Comparison of ENCODE assay signal across 27 cellular contexts in genomic region chr2:15657759-15658158, GRCh38.
"Had no signal": no experiment of that assay in that cellular context is flagged by ENCODE, and none has a peak within 500 bp of the region (broad histone marks: within the 10 kb centered on the region; RNA-seq: fewer than 3 reads in every experiment).

No MANE protein-coding gene starts in this region.

- H3K36me3 Mint-ChIP-seq: stimulated activated effector memory CD8-positive, alpha-beta T cell treated with anti-CD3 and anti-CD28 coated beads, Interleukin-12 subunit alpha, Interleukin-12 subunit beta, amount 100 ng/mL, for 72 hours; stimulated activated memory B cell treated with anti-CD40 and anti-IgM and Interleukin-4, amounts not matched to agents 10 μg/mL and 1 μg/mL and 100 μg/mL, for 72 hours; stimulated activated naive B cell treated with anti-CD40 and anti-IgM and Interleukin-4, amounts not matched to agents 10 μg/mL and 1 μg/mL and 100 μg/mL, for 72 hours; type B pancreatic cell had no signal

- H3K27ac ChIP-seq: stomach, suprapubic skin, testis, thoracic aorta, thyroid gland, tibial artery, tibial nerve, transverse colon, upper lobe of left lung, upper lobe of right lung, uterus, vagina had no signal

- ATAC-seq: stimulated activated effector memory CD8-positive, alpha-beta T cell treated with anti-CD3 and anti-CD28 coated beads, Interleukin-12 subunit alpha, Interleukin-12 subunit beta, amount 100 ng/mL, for 72 hours; stimulated activated memory B cell treated with anti-CD40 and anti-IgM and Interleukin-4, amounts not matched to agents 10 μg/mL and 1 μg/mL and 100 μg/mL, for 72 hours; stimulated activated naive B cell treated with anti-CD40 and anti-IgM and Interleukin-4, amounts not matched to agents 10 μg/mL and 1 μg/mL and 100 μg/mL, for 72 hours; stimulated activated naive CD8-positive, alpha-beta T cell treated with anti-CD3 and anti-CD28 coated beads, Interleukin-15, amount 100 ng/mL, for 72 hours; stimulated activated naive CD8-positive, alpha-beta T cell treated with anti-CD3 and anti-CD28 coated beads, Interleukin-15, Interleukin-2, amounts not matched to agents 100 U/mL and 50 U/mL, for 24 hours; upper lobe of right lung had no signal

- H3K27me3 ChIP-seq: stomach, suprapubic skin, testis, thyroid gland, tibial nerve, transverse colon, upper lobe of left lung, upper lobe of right lung, uterus, vagina had no signal

- H3K36me3 ChIP-seq: stomach, suprapubic skin, thoracic aorta, thyroid gland, tibial artery, tibial nerve, transverse colon, upper lobe of left lung, upper lobe of right lung, uterus, vagina had no signal

- H3K4me3 Mint-ChIP-seq: stimulated activated effector memory CD8-positive, alpha-beta T cell treated with anti-CD3 and anti-CD28 coated beads, Interleukin-12 subunit alpha, Interleukin-12 subunit beta, amount 100 ng/mL, for 72 hours; stimulated activated memory B cell treated with anti-CD40 and anti-IgM and Interleukin-4, amounts not matched to agents 10 μg/mL and 1 μg/mL and 100 μg/mL, for 72 hours; stimulated activated naive B cell treated with anti-CD40 and anti-IgM and Interleukin-4, amounts not matched to agents 10 μg/mL and 1 μg/mL and 100 μg/mL, for 72 hours; stimulated activated naive CD8-positive, alpha-beta T cell treated with anti-CD3 and anti-CD28 coated beads, Interleukin-15, amount 100 ng/mL, for 72 hours; stimulated activated naive CD8-positive, alpha-beta T cell treated with anti-CD3 and anti-CD28 coated beads, Interleukin-15, Interleukin-2, amounts not matched to agents 100 ng/mL and 50 ng/mL, for 24 hours; type B pancreatic cell had no signal

- H3K27me3 Mint-ChIP-seq: stimulated activated memory B cell treated with anti-CD40 and anti-IgM and Interleukin-4, amounts not matched to agents 10 μg/mL and 1 μg/mL and 100 μg/mL, for 72 hours had no signal

- H3K9me3 ChIP-seq: stomach, suprapubic skin, testis, thoracic aorta, thyroid gland, tibial artery, tibial nerve, transverse colon, upper lobe of left lung, upper lobe of right lung, uterus, vagina had no signal

- H3K4me1 ChIP-seq: stomach, suprapubic skin, testis, thyroid gland, tibial artery, tibial nerve, transverse colon, upper lobe of left lung, upper lobe of right lung, uterus, vagina had no signal

- H3K27ac Mint-ChIP-seq: stimulated activated effector memory CD8-positive, alpha-beta T cell treated with anti-CD3 and anti-CD28 coated beads, Interleukin-12 subunit alpha, Interleukin-12 subunit beta, amount 100 ng/mL, for 72 hours; stimulated activated memory B cell treated with anti-CD40 and anti-IgM and Interleukin-4, amounts not matched to agents 10 μg/mL and 1 μg/mL and 100 μg/mL, for 72 hours; stimulated activated naive B cell treated with anti-CD40 and anti-IgM and Interleukin-4, amounts not matched to agents 10 μg/mL and 1 μg/mL and 100 μg/mL, for 72 hours; stimulated activated naive CD8-positive, alpha-beta T cell treated with anti-CD3 and anti-CD28 coated beads, Interleukin-15, Interleukin-2, amounts not matched to agents 100 ng/mL and 50 ng/mL, for 24 hours; type B pancreatic cell had no signal

- H3K4me1 Mint-ChIP-seq: stimulated activated memory B cell treated with anti-CD40 and anti-IgM and Interleukin-4, amounts not matched to agents 10 μg/mL and 1 μg/mL and 100 μg/mL, for 72 hours; stimulated activated naive CD8-positive, alpha-beta T cell treated with anti-CD3 and anti-CD28 coated beads, Interleukin-15, amount 100 ng/mL, for 72 hours had no signal

- H3K9me3 Mint-ChIP-seq: stimulated activated naive CD8-positive, alpha-beta T cell treated with anti-CD3 and anti-CD28 coated beads, Interleukin-15, amount 100 ng/mL, for 72 hours; stimulated activated naive CD8-positive, alpha-beta T cell treated with anti-CD3 and anti-CD28 coated beads, Interleukin-15, Interleukin-2, amounts not matched to agents 100 ng/mL and 50 ng/mL, for 24 hours had no signal

- H3K4me3 ChIP-seq: stomach, suprapubic skin, testis, thoracic aorta, thyroid gland, tibial artery, tibial nerve, transverse colon, upper lobe of left lung, upper lobe of right lung, uterus, vagina had no signal

- DNase-seq: stimulated activated CD4-positive, alpha-beta T cell treated with anti-CD3 and anti-CD28 coated beads, Interleukin-2, amount 100 ng/mL, for 48 hours; stimulated activated CD4-positive, alpha-beta T cell treated with anti-CD3 and anti-CD28 coated beads, Interleukin-4, amount 100 ng/mL, for 1 hour; stimulated activated CD4-positive, alpha-beta T cell treated with anti-CD3 and anti-CD28 coated beads, Interleukin-4, amount 100 ng/mL, for 24 hours; stimulated activated CD4-positive, alpha-beta T cell treated with anti-CD3 and anti-CD28 coated beads, Interleukin-4, amount 100 ng/mL, for 4 hours; stimulated activated CD8-positive, alpha-beta memory T cell treated with anti-CD3 and anti-CD28 coated beads, Interleukin-4, amount 100 ng/mL, for 48 hours; stimulated activated naive B cell treated with anti-CD40 and anti-IgM and Interleukin-4, amounts not matched to agents 10 μg/mL and 1 μg/mL and 100 μg/mL, for 72 hours; stimulated activated naive CD4-positive, alpha-beta T cell; stimulated activated naive CD4-positive, alpha-beta T cell treated with Interleukin-2 at 50 U/mL for 16 hours; stimulated activated naive CD8-positive, alpha-beta T cell treated with anti-CD3 and anti-CD28 coated beads, Interleukin-15, amount 100 ng/mL, for 72 hours; stimulated activated naive CD8-positive, alpha-beta T cell treated with anti-CD3 and anti-CD28 coated beads, Interleukin-15, Interleukin-2, amounts not matched to agents 100 U/mL and 50 U/mL, for 24 hours; stomach; substantia nigra; testis; thyroid gland; tibial artery; transverse colon; upper lobe of left lung; upper lobe of right lung; uterus had no signal
